8 cellular contexts compared by ENCODE assay signal in the genomic region with DNA sequence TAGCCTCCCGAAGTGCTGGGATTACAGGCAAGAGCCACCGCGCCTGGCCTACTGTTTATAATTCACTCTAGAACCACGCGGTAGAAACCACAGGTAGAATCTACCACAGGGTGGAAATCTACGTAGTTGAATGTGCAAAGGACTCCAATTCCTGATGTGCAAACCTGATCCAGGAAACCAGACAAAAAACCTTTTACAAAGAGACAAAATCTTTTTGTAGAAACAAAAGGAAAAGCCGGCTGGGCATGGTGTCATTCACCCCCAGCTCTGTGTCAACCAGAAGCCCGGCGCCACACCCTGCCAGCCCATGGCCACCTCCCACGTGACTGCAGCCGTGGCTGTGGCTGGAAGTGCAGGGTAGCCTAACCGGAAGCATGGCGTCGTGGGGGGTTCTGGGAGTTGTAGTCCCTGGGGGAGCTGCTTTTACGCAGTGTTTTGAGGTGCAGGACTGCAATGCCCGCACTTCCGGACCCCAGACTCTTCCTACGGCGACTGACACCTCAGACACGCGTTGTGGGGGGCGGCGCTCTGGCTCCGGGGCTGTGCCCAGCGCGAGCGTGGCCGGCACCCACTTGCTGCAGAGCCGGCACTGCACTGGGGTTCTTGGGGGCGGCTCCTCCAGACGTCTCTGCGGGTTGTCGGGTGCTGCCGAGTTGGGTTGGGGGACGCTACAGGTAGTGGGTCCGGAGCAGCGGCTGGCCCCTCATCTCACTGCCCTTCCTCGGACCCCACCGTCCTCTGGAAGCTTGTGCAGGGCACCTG. TPM values are rescaled to one million over a fixed set of nuclear protein-coding genes. Genes with fewer than 3 reads are reported as not detected.
DNase-seq lines count a peak whose midpoint lies in the region; ATAC-seq, FAIRE-seq and TF ChIP-seq lines count a peak whose summit lies in the region.

No MANE protein-coding gene starts in this region.

- BruUV-seq in mammary epithelial cell (replicated peaks; lab: Mats Ljungman, UMichigan) = no TSS peak

- H3K79me2 ChIP-seq in mammary epithelial cell (ENCODE audit: insufficient read depth, low read length) = no peaks in the 10 kb centered on the region

- in situ Hi-C loops in mammary epithelial cell (cut with MboI; ENCODE audit: low sequenced_read_pairs in 2 of 2) = no loop called here

- H3K27ac ChIP-seq in AG04450 (ENCODE audit: low read depth, low read length) (no peak overlapping the region), VCaP (peak overlapping the region; percentile 70), mammary epithelial cell (ENCODE audit: insufficient read depth, low read depth, low read length) (peak overlapping the region; percentile 22), small intestine (ENCODE audit: low read depth in 1 of 2, low read length in 1 of 2) (peak overlapping the region; percentile 58 to 77)

- H3K4me1 ChIP-seq in mammary epithelial cell (ENCODE audit: insufficient read depth, low read length) (no peaks in the 10 kb centered on the region), small intestine (ENCODE audit: control insufficient read depth in 2 of 2, insufficient read depth in 1 of 2, low read depth in 1 of 2, low read length in 1 of 2) (peaks cover 0 to 4% of the 10 kb centered on the region in 2 donors)

- WGBS in mammary epithelial cell (ENCODE audit: low coverage, missing lambda C conversion rate) = 3% methylated on average over 24 of the region's 39 CpGs
- 0 to 2% (median 0%) methylated on average over 22 to 39 of the region's 39 CpGs for WGBS in small intestine, 3 donors

- H3K4me3 ChIP-seq in AG04450 (ENCODE audit: low read depth, low read length) (peak overlapping the region; percentile 73), mammary epithelial cell (replicated peaks in 1 of 3; ENCODE audit: insufficient read depth in 1 of 3, low read depth in 2 of 3, low read length in 3 of 3) (peak overlapping the region; percentile 68 to 91 (median 71)), small intestine (ENCODE audit: low read depth in 1 of 2, low read length in 2 of 2) (peak overlapping the region; percentile 54 to 69)

- H3K9me3 ChIP-seq in AG04450 (ENCODE audit: control insufficient read depth, insufficient read depth, low read length) = no peaks in the 10 kb centered on the region; the same call in 1 of the 2 replicates
- no peaks in the 10 kb centered on the region for H3K9me3 ChIP-seq in mammary epithelial cell (replicated peaks; ENCODE audit: insufficient read depth, low read length)
- no peaks in the 10 kb centered on the region for H3K9me3 ChIP-seq in small intestine (ENCODE audit: control insufficient read depth, low read depth)

- CTCF ChIA-PET in AG04450 (lab: Charles Lee) = interaction anchor here (0.6 to 0.8 kb wide), 3 partner anchors 42 to 174 kb away, joined by 3 to 6 read pairs (median 4); a partner anchor contains a TSS
- CTCF ChIA-PET in mammary epithelial cell (lab: Charles Lee; ENCODE audit: low non-redundant PET) = no interaction called here

- DNase-seq in AG04450 (ENCODE audit: low read depth, low spot score) = peak; percentile 67
- peak; percentile 97 for DNase-seq in NCI-H2171 treated with DMSO at 0.1 percent for 48 hours (lab: John Stamatoyannopoulos, UW)
- DNase-seq in mammary epithelial cell = peak; percentile 90
- DNase-seq in iPS-NIHi11 (ENCODE audit: low spot score) = peak; percentile 98
- peak; percentile 98 for DNase-seq in small intestine

- no peaks in the 10 kb centered on the region for H4K20me1 ChIP-seq in mammary epithelial cell (ENCODE audit: insufficient read depth, low read length)

- no peak overlapping the region for H3K9ac ChIP-seq in mammary epithelial cell (ENCODE audit: insufficient read depth, low read length)

- dilution Hi-C loops in mammary epithelial cell (cut with HindIII; ENCODE audit: low sequenced_read_pairs) = no loop called here

- peak; percentile 91 for ATAC-seq in GM18870 (IDR thresholded peaks at IDR 0.05; ENCODE audit: unreplicated experiment)
- peak; percentile 100 for ATAC-seq in HG03108 (IDR thresholded peaks at IDR 0.05; ENCODE audit: unreplicated experiment)

- intact Hi-C loops in mammary epithelial cell (cut with micrococcal nuclease) = no loop called here

- no peaks in the 10 kb centered on the region for H3K27me3 ChIP-seq in AG04450 (ENCODE audit: control insufficient read depth, insufficient read depth, low read length)
- H3K27me3 ChIP-seq in mammary epithelial cell (ENCODE audit: insufficient read depth, low read length) = no peaks in the 10 kb centered on the region
- H3K27me3 ChIP-seq in small intestine (ENCODE audit: control insufficient read depth in 2 of 2, insufficient read depth in 2 of 2, low read length in 2 of 2) = no peaks in the 10 kb centered on the region

- H2AFZ ChIP-seq in mammary epithelial cell (ENCODE audit: low read depth, low read length) = peak overlapping the region; percentile 100

- POLR2A ChIA-PET in AG04450 (lab: Yijun Ruan, JAX) = interaction anchor here (0.6 to 1.2 kb wide), 3 partner anchors 26 to 46 kb away, joined by 3 to 7 read pairs (median 6); a partner anchor contains a TSS

- peak overlapping the region; percentile 85 for H3K4me2 ChIP-seq in mammary epithelial cell (ENCODE audit: insufficient read depth, low read depth, low read length)

- H3K36me3 ChIP-seq in mammary epithelial cell (ENCODE audit: insufficient read depth, low read length) = no peaks in the 10 kb centered on the region
- H3K36me3 ChIP-seq in small intestine (ENCODE audit: control insufficient read depth in 2 of 2, insufficient read depth in 2 of 2, low read length in 2 of 2) = no peaks in the 10 kb centered on the region

- no peak for FAIRE-seq in small intestine (lab: Jason Lieb, UNC)

- TF ChIP-seq CTCF in AG04450 (IDR thresholded peaks at IDR 0.05; ENCODE audit: low read depth, low read length) (peak; percentile 10; the same call in 1 of the 2 replicates), VCaP (conservative IDR thresholded peaks at IDR 0.05) (0 out of 2 replicates have a peak, but pooled peaks have one; percentile 6), mammary epithelial cell (conservative IDR thresholded peaks at IDR 0.05 in 1 of 2, IDR thresholded peaks at IDR 0.05 in 1 of 2; ENCODE audit: extremely low read depth in 1 of 2, insufficient read depth in 1 of 2, low read depth in 1 of 2, low read length in 2 of 2) (no peak)

RNA-seq across cellular contexts. Expression of a gene that starts 41.5 kb away (rescaled TPM):
- 33.3 and 36.4 TPM in 2 replicates for polyA plus RNA-seq in AG04450 (2011; rRNA removed)
- 51.4 and 52.1 TPM in 2 replicates for polyA minus RNA-seq in AG04450 (2011; rRNA and poly(A)+ RNA removed)
- 10 to 100 TPM; 26.6 to 32.0 TPM for total RNA-seq in mammary epithelial cell
- 14.4 TPM for polyA plus RNA-seq in mammary epithelial cell
- polyA minus RNA-seq in mammary epithelial cell = 39.7 TPM
- polyA plus RNA-seq in small intestine = 10 to 100 TPM in 1 of 3 donors, 1 to 10 TPM in 2; 5.8 to 10.2 (median 6.5) TPM

RNA-seq across cellular contexts. Expression of a gene that starts 57.7 kb away (rescaled TPM):
- polyA plus RNA-seq in AG04450 (2011; rRNA removed) (not detected in 2 replicates), mammary epithelial cell (not detected), small intestine (1 to 10 TPM in 2 of 3 donors, not detected in 1; 1.3 to 1.9 TPM)
- not detected in 2 replicates for polyA minus RNA-seq in AG04450 (2011; rRNA and poly(A)+ RNA removed)
- not detected for total RNA-seq in mammary epithelial cell
- not detected for polyA minus RNA-seq in mammary epithelial cell

Comparison
In these comparisons a context has a peak if more than half of its experiments do, and no peak if none do; other contexts are left out.
1. CTCF ChIP-seq: peak in AG04450 (single experiment) and VCaP (single experiment); none in mammary epithelial cell (0 of 2).
2. Peak in every context shown above with its lines, with median percentiles within 50 percentile points of each other: DNase-seq and H3K4me3 ChIP-seq.